ENCODE assay signal across 8 cellular contexts in the genomic region with DNA sequence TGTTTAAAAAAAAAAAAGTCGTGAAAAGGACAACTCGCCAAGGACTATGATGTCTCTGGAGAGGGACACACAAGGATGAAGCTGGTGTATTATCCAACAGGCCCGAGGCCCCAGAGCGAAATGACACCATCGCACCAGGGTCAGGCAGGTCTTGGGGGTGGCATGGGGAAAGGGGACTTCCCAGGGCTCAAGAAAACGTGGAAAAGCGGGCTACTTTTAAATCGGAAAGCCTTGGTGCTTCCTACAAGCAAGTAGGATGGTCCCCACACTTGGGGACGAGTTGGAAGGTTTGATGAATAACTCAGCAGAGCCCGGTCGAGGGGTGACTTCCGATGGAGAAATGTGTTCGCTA. TPM values are rescaled to one million over a fixed set of nuclear protein-coding genes. Genes with fewer than 3 reads are reported as not detected.
DNase-seq lines count a peak whose midpoint lies in the region; ATAC-seq and TF ChIP-seq lines count a peak whose summit lies in the region.

No MANE protein-coding gene starts in this region.

- peak overlapping the region; percentile 98 for H3K4me3 Mint-ChIP-seq in activated naive CD4-positive, alpha-beta T cell treated with anti-CD3 and anti-CD28 coated beads, Interleukin-2, amount 10 ng/mL, durations not matched to agents 7 days and 5 days

- H3K27ac Mint-ChIP-seq in activated naive CD4-positive, alpha-beta T cell treated with anti-CD3 and anti-CD28 coated beads, Interleukin-2, amount 10 ng/mL, durations not matched to agents 7 days and 5 days = peak overlapping the region; percentile 88

- ATAC-seq in mucosa of descending colon (peak; percentile 15), GM19455 (IDR thresholded peaks at IDR 0.05; ENCODE audit: unreplicated experiment) (no peak), HG02798 (IDR thresholded peaks at IDR 0.05; ENCODE audit: poor library complexity, unreplicated experiment) (no peak)

- H3K36me3 Mint-ChIP-seq in activated naive CD4-positive, alpha-beta T cell treated with anti-CD3 and anti-CD28 coated beads, Interleukin-2, amount 10 ng/mL, durations not matched to agents 7 days and 5 days = peaks cover 55% of the 10 kb centered on the region

- CTCF ChIA-PET in activated naive CD4-positive, alpha-beta T cell treated with anti-CD3 and anti-CD28 coated beads, Interleukin-2, amount 10 ng/mL, durations not matched to agents 7 days and 5 days (lab: Charles Lee) = interaction anchor here (0.6 to 1.0 kb wide), 2 partner anchors 98 to 1486 kb away, joined by 3 read pairs; a partner anchor contains a TSS

- intact Hi-C loops in mucosa of descending colon (cut with DNase I, micrococcal nuclease) (no loop called here), posterior vena cava (cut with DNase I) (no loop called here)

- peak overlapping the region; percentile 65 to 93 for H3K27ac ChIP-seq in coronary artery

- H3K9me3 ChIP-seq in mucosa of descending colon = no peaks in the 10 kb centered on the region

- no peak for TF ChIP-seq CTCF in coronary artery (IDR thresholded peaks at IDR 0.05)
- no peak for TF ChIP-seq CTCF in mucosa of descending colon (IDR thresholded peaks at IDR 0.05)

- H3K36me3 ChIP-seq in mucosa of descending colon (ENCODE audit: low read depth) = no peaks in the 10 kb centered on the region

- H3K9me3 Mint-ChIP-seq in activated naive CD4-positive, alpha-beta T cell treated with anti-CD3 and anti-CD28 coated beads, Interleukin-2, amount 10 ng/mL, durations not matched to agents 7 days and 5 days = no peaks in the 10 kb centered on the region

- H3K4me3 ChIP-seq in coronary artery (peak overlapping the region; percentile 93), mucosa of descending colon (peak overlapping the region; percentile 69)

- H3K4me1 ChIP-seq in mucosa of descending colon (ENCODE audit: low read depth) = peaks cover 44% of the 10 kb centered on the region

- DNase-seq in activated naive CD4-positive, alpha-beta T cell treated with anti-CD3 and anti-CD28 coated beads, Interleukin-2, amount 10 ng/mL, durations not matched to agents 7 days and 5 days = peak; percentile 24
- no peak for DNase-seq in activated naive CD4-positive, alpha-beta T cell treated with Interleukin-2 at 50 U/mL for 16 hours
- DNase-seq in NCI-H69 (lab: John Stamatoyannopoulos, UW) = peak; percentile 37
- no peak for DNase-seq in coronary artery (ENCODE audit: low spot score)
- peak in 1 of 3 donors; percentile 55 for DNase-seq in mucosa of descending colon
- DNase-seq in posterior vena cava (ENCODE audit: low spot score) = no peak

- H3K4me1 Mint-ChIP-seq in activated naive CD4-positive, alpha-beta T cell treated with anti-CD3 and anti-CD28 coated beads, Interleukin-2, amount 10 ng/mL, durations not matched to agents 7 days and 5 days = peaks cover 63% of the 10 kb centered on the region

- H3K27me3 Mint-ChIP-seq in activated naive CD4-positive, alpha-beta T cell treated with anti-CD3 and anti-CD28 coated beads, Interleukin-2, amount 10 ng/mL, durations not matched to agents 7 days and 5 days = no peaks in the 10 kb centered on the region

RNA-seq across cellular contexts. Expression of a gene that starts 0.5 kb away (rescaled TPM):
- total RNA-seq in mucosa of descending colon (10 to 100 TPM; 31.7 to 45.8 (median 32.7) TPM), posterior vena cava (10 to 100 TPM; 31.2 to 34.1 TPM)

Comparison
In these comparisons a context has a peak if more than half of its experiments do, and no peak if none do; other contexts are left out.
1. DNase-seq: peak in activated naive CD4-positive, alpha-beta T cell treated with anti-CD3 and anti-CD28 coated beads, Interleukin-2, amount 10 ng/mL, durations not matched to agents 7 days and 5 days (single experiment) and NCI-H69 (single experiment); none in activated naive CD4-positive, alpha-beta T cell treated with Interleukin-2 at 50 U/mL for 16 hours (single experiment), coronary artery (single experiment) and posterior vena cava (single experiment).